8 cellular contexts compared by ENCODE assay signal in genomic region chr1:159071970-159072582, GRCh38. TPM values are rescaled to one million over a fixed set of nuclear protein-coding genes. Genes with fewer than 3 reads are reported as not detected.
A peak's percentile ranks its signal among the peaks of the same experiment; 100 is the strongest.
DNase-seq lines count a peak whose midpoint lies in the region; ATAC-seq, FAIRE-seq and TF ChIP-seq lines count a peak whose summit lies in the region.

No MANE protein-coding gene starts in this region.

- H3K27ac ChIP-seq in DOHH2 (ENCODE audit: low read depth, low read length) (peak overlapping the region; percentile 100), RWPE1 (no peak overlapping the region)

- H3K4me2 ChIP-seq in DOHH2 (ENCODE audit: low read length), result peak overlapping the region; percentile 74

- CTCF ChIA-PET in RWPE1 (lab: Yijun Ruan, JAX), result interaction anchor here (0.6 to 1.3 kb wide), 4 partner anchors 19 to 106 kb away, joined by 3 to 5 read pairs (median 4); no protein-coding TSS in a partner anchor

- H3K27me3 Mint-ChIP-seq in mesothelial cell of epicardium (ENCODE audit: low read depth), result peaks cover 3% of the 10 kb centered on the region

- no peaks in the 10 kb centered on the region for H3K36me3 Mint-ChIP-seq in mesothelial cell of epicardium

- H3K9me3 Mint-ChIP-seq in mesothelial cell of epicardium, result no peaks in the 10 kb centered on the region

- peaks cover 71% of the 10 kb centered on the region for H3K36me3 ChIP-seq in DOHH2 (ENCODE audit: control insufficient read depth, low read length)

- peak overlapping the region; percentile 76 for H3K4me3 ChIP-seq in DOHH2 (ENCODE audit: low read length)

- TF ChIP-seq CTCF in DOHH2 (IDR thresholded peaks at IDR 0.05; ENCODE audit: low read depth, low read length, poor library complexity, severe bottlenecking), result peak; percentile 64
- peak; percentile 74 for TF ChIP-seq CTCF in RWPE1 (conservative IDR thresholded peaks at IDR 0.05; ENCODE audit: low read depth)
- peak; percentile 62 for TF ChIP-seq CTCF in mesothelial cell of epicardium (IDR thresholded peaks at IDR 0.05; ENCODE audit: unreplicated experiment)

- H3K4me3 Mint-ChIP-seq in mesothelial cell of epicardium, result no peak overlapping the region

- no peak for ATAC-seq in HG03442 (IDR thresholded peaks at IDR 0.05; ENCODE audit: unreplicated experiment)

- H3K4me1 Mint-ChIP-seq in mesothelial cell of epicardium, result no peaks in the 10 kb centered on the region

- H4K20me1 ChIP-seq in DOHH2 (ENCODE audit: control insufficient read depth, insufficient read depth, low read depth, low read length), result no peaks in the 10 kb centered on the region

- H3K4me1 ChIP-seq in DOHH2 (ENCODE audit: control insufficient read depth, low read length), result peaks cover 71% of the 10 kb centered on the region

- no peaks in the 10 kb centered on the region for H3K9me2 ChIP-seq in DOHH2 (replicated peaks; ENCODE audit: control insufficient read depth, low read length)

- H3K27ac Mint-ChIP-seq in mesothelial cell of epicardium, result no peak overlapping the region

- no peaks in the 10 kb centered on the region for H3K27me3 ChIP-seq in DOHH2 (ENCODE audit: control insufficient read depth, low read length)

- DNase-seq in LoVo (ENCODE audit: low spot score) (peak; percentile 58), RWPE1 (ENCODE audit: low spot score) (peak; percentile 62), mesothelial cell of epicardium (ENCODE audit: low spot score in 2 of 2, unreplicated experiment in 2 of 2) (no peak), NCI-H187 (lab: John Stamatoyannopoulos, UW) (no peak)
- DNase-seq in activated CD8-positive, alpha-beta memory T cell treated with anti-CD3 and anti-CD28 coated beads for 24 hours, result no peak

- H3K79me2 ChIP-seq in DOHH2 (ENCODE audit: control insufficient read depth, low read length), result peaks cover 79% of the 10 kb centered on the region

- POLR2A ChIA-PET in RWPE1 (lab: Yijun Ruan, JAX; ENCODE audit: low non-redundant PET), result no interaction called here

- FAIRE-seq in endometrium (lab: Jason Lieb, UNC), result peak; percentile 94

- H3K9me3 ChIP-seq in DOHH2 (ENCODE audit: control insufficient read depth, insufficient read depth, low read length), result no peaks in the 10 kb centered on the region

- H3F3A ChIP-seq in DOHH2 (ENCODE audit: control insufficient read depth, insufficient read depth), result peaks cover 46% of the 10 kb centered on the region

RNA-seq across cellular contexts. Expression of gene AIM2, which starts 4.5 kb away (rescaled TPM):
- 0.27 to 0.96 TPM (median 0.61 TPM) in 3 replicates for total RNA-seq in mesothelial cell of epicardium

Comparison
In these comparisons a context has a peak if more than half of its experiments do, and no peak if none do; other contexts are left out.
1. DNase-seq: peak in LoVo (single experiment) and RWPE1 (single experiment); none in mesothelial cell of epicardium (0 of 2), NCI-H187 (0 of 2) and activated CD8-positive, alpha-beta memory T cell treated with anti-CD3 and anti-CD28 coated beads for 24 hours (single experiment).
2. Peak in every context shown above with its lines, with median percentiles within 50 percentile points of each other: CTCF ChIP-seq.